Comparison of ENCODE assay signal across 22 cellular contexts in the genomic region with DNA sequence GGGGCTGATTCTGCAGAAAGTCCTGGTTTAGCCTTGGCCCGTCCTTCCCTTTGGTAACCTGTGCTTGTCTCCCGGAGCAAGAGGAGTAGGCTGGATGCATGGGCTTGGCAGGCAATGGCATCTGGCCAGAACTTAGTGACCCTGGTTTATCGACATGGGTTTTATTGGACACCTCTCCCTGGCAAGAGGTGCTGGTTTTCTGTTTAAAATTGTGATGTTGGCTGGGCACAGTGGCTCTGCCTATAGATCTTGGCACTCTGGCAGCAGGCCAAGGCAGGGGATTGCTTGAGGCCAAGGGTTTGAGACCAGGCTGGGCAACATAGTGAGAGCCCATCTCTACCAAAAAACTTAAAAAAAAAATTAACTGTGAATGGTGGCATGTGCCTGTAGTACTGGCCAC. TPM values are rescaled to one million over a fixed set of nuclear protein-coding genes. Genes with fewer than 3 reads are reported as not detected.
"Had no signal": no experiment of that assay in that cellular context is flagged by ENCODE, and none has a peak within 500 bp of the region (broad histone marks: within the 10 kb centered on the region; RNA-seq: fewer than 3 reads in every experiment).

No MANE protein-coding gene starts in this region.

- H3K27ac ChIP-seq: KMS-11 had no signal

- ATAC-seq: HepG2 had no signal

- DNase-seq: IMR-90, Kasumi-1, MM.1S, NCI-H1092 treated with DMSO at 0.1 percent for 48 hours, NCI-H1436, NCI-H187, NCI-H2029, NCI-H2081 treated with DMSO at 0.1 percent for 48 hours, NCI-H226, NCI-H446, NCI-H524 treated with DMSO at 0.1 percent for 48 hours, NCI-H82, Right ventricle myocardium superior, RPMI8226, SK-N-SH, SW 1271 had no signal

- FAIRE-seq: HepG2, RCC 7860 had no signal

- H3K9me3 ChIP-seq: SK-N-SH had no signal

RNA-seq across cellular contexts. Expression of gene SLC12A3, which starts 31.2 kb away (rescaled TPM):
- total RNA-seq: HepG2, HT1080, IMR-90, M059J, Right ventricle myocardium superior, SK-MEL-5 had no signal
- polyA plus RNA-seq: IMR-90, SK-N-SH had no signal
